Comparison of ENCODE assay signal across 13 cellular contexts in the genomic region with DNA sequence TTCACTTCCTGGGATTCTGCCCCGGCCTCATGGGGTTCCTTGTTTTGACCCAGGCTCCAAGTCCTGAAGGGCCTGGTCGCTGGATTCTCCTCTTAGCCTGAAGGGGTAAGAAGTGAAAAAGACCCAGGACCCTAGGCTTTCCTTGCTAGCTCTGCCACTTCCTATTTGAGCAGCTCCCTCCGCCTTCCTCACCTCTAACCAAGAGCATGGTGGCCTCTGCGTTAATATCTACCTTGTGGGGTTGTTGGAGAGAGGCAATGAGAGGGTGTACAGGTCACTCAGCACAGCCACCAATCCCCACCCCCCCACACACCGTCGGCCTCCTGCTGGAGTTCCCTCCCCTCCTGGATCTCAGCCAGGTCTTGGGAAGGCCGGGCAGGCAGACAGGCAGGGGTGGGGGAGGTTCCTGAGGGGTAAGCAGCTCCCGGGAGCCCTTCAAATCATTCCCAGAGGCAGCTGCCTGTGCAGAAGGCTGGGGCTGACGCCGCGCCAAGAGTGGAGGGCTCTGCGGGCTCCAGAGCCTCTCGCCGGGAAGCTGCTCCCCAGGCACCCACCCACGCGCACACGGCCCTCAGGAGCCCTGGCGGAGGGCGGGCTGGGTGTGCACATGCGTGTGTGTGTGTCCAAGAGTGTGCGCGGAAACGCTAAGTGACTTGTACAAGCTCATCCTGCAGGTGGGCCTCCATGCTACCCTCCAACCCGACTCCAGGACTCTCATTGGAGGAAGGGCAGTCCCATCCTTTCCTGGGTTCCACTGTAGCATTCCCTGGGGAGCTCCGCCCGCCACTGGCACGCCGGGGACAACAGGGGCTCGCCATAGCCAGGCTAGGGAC. TPM values are rescaled to one million over a fixed set of nuclear protein-coding genes. Genes with fewer than 3 reads are reported as not detected.
DNase-seq lines count a peak whose midpoint lies in the region; ATAC-seq, FAIRE-seq and TF ChIP-seq lines count a peak whose summit lies in the region.
"Had no signal": no experiment of that assay in that cellular context is flagged by ENCODE, and none has a peak within 500 bp of the region (broad histone marks: within the 10 kb centered on the region; RNA-seq: fewer than 3 reads in every experiment).

No MANE protein-coding gene starts in this region.

- no peak for TF ChIP-seq POLR2A in testis (IDR thresholded peaks at IDR 0.05)

- H3K36me3 ChIP-seq in testis (ENCODE audit: low read depth, missing control alignments), result no peaks in the 10 kb centered on the region
- H3K36me3 ChIP-seq: Peyer's patch had no signal

- H3K4me3 ChIP-seq in testis, result no peak overlapping the region
- H3K4me3 ChIP-seq: Peyer's patch had no signal

- no peak for FAIRE-seq in frontal cortex (lab: Jason Lieb, UNC)

- WGBS in testis, 2 donors, result 44 to 46% methylated on average over 3 to 25 of the region's 29 CpGs

- intact Hi-C loops in testis (cut with DNase I; ENCODE audit: low total_unique reads), result no loop called here

- H3K27me3 ChIP-seq in testis, result no peaks in the 10 kb centered on the region
- H3K27me3 ChIP-seq: Peyer's patch had no signal

- no peak for TF ChIP-seq CTCF in testis (IDR thresholded peaks at IDR 0.05)

- no peaks in the 10 kb centered on the region for H3K9me3 ChIP-seq in testis
- H3K9me3 ChIP-seq: Peyer's patch had no signal

- no peak overlapping the region for H3K27ac ChIP-seq in testis
- H3K27ac ChIP-seq: Peyer's patch had no signal

- peak; percentile 37 for DNase-seq in activated CD8-positive, alpha-beta memory T cell treated with anti-CD3 and anti-CD28 coated beads for 24 hours
- no peak for DNase-seq in activated CD8-positive, alpha-beta memory T cell treated with anti-CD3 and anti-CD28 coated beads, Interleukin-2, amount 50 U/mL, for 4 hours
- DNase-seq in NCI-H2171 treated with DMSO at 0.1 percent for 48 hours (lab: John Stamatoyannopoulos, UW) (peak; percentile 83), ecto neural progenitor cell (ENCODE audit: low spot score) (peak; percentile 49), testis (peak; percentile 55), frontal cortex (ENCODE audit: low spot score in 2 of 2) (no peak)
- no peak for DNase-seq in activated naive CD4-positive, alpha-beta T cell treated with anti-CD3 and anti-CD28 coated beads, Interleukin-2, amount 50 U/mL, for 16 hours
- DNase-seq: activated CD4-positive, alpha-beta T cell treated with anti-CD3 and anti-CD28 coated beads, Interleukin-2, amount 50 U/mL, for 48 hours; erythroblast; KBM-7; nucleus accumbens had no signal

- peaks cover 8% of the 10 kb centered on the region for H3K4me1 ChIP-seq in testis
- H3K4me1 ChIP-seq: Peyer's patch had no signal

- ATAC-seq in GM19035 (IDR thresholded peaks at IDR 0.05; ENCODE audit: unreplicated experiment), result no peak

RNA-seq across cellular contexts. Expression of a gene that starts 50.0 kb away (rescaled TPM):
- total RNA-seq in testis (100 to 1,000 TPM in 1 of 2 donors, 10 to 100 TPM in 1; 55.4 to 123 TPM), frontal cortex (3.3 TPM)
- polyA plus RNA-seq in testis (ENCODE audit: insufficient read depth, low read depth, low replicate concordance), result 46.1 TPM

Comparison
In these comparisons a context has a peak if more than half of its experiments do, and no peak if none do; other contexts are left out.
1. DNase-seq: peak in activated CD8-positive, alpha-beta memory T cell treated with anti-CD3 and anti-CD28 coated beads for 24 hours (single experiment), NCI-H2171 treated with DMSO at 0.1 percent for 48 hours (single experiment), ecto neural progenitor cell (single experiment) and testis (single experiment); none in activated CD8-positive, alpha-beta memory T cell treated with anti-CD3 and anti-CD28 coated beads, Interleukin-2, amount 50 U/mL, for 4 hours (single experiment), frontal cortex (0 of 2) and activated naive CD4-positive, alpha-beta T cell treated with anti-CD3 and anti-CD28 coated beads, Interleukin-2, amount 50 U/mL, for 16 hours (single experiment).
2. RNA of a gene that starts 50.0 kb away (total RNA-seq): 55.4 to 123 TPM in testis; 3.3 TPM in frontal cortex (single experiment); every median in the first group is over 10 times any median in the second.